9 cellular contexts compared by ENCODE assay signal in the genomic region with DNA sequence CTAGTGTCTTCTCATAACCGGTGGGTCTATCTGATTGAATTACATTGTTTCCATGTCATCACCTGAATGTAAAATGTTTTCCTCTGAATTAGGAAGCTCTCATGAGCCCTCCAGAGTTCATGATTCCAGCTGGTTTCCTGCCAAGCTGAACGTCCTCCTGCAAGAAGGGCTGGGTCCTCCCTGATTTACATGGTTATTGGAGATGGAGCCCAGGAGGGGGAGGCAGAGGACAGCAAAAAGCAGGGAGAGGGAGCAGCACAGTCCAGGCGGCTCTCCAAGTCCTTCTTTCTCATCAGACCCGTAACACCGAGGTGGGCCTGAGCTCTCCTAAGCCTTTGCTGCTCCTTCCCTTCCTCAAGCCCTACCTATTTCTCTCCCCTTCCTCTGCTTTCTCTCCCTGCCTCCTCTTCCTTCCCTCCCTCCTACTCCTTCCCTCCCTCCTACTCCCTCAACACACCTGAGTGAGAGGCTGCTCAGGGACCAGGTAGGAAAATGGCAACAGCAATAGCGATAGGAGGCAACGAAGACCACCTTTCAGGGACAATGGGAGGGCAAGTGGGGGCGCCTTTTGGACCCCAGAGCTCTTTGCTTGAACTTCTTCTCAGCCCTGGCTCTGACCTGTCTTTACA.
DNase-seq lines count a peak whose midpoint lies in the region; ATAC-seq and TF ChIP-seq lines count a peak whose summit lies in the region.
"Had no signal": no experiment of that assay in that cellular context is flagged by ENCODE, and none has a peak within 500 bp of the region (broad histone marks: within the 10 kb centered on the region; RNA-seq: fewer than 3 reads in every experiment).

No MANE protein-coding gene starts in this region.

- peaks cover 16% of the 10 kb centered on the region for H3K9me3 ChIP-seq in left ventricle myocardium inferior (replicated peaks)

- H3K4me1 ChIP-seq in left ventricle myocardium inferior = no peaks in the 10 kb centered on the region

- peak overlapping the region; percentile 13; the same call in 1 of the 2 replicates for H3K27ac ChIP-seq in VCaP
- no peak overlapping the region for H3K27ac ChIP-seq in left ventricle myocardium inferior (replicated peaks)

- intact Hi-C loops in left ventricle myocardium inferior (cut with micrococcal nuclease) = no loop called here
- intact Hi-C loops in sciatic nerve (cut with DNase I) = no loop called here

- H3K4me3 ChIP-seq in GM12864 (ENCODE audit: low read depth, low read length) (no peak overlapping the region), left ventricle myocardium inferior (no peak overlapping the region)

- no peaks in the 10 kb centered on the region for H3K36me3 ChIP-seq in left ventricle myocardium inferior

- H3K27me3 ChIP-seq in left ventricle myocardium inferior (ENCODE audit: low read depth) = peaks cover 80% of the 10 kb centered on the region

- ATAC-seq in sciatic nerve (peak; percentile 90), HG03097 (IDR thresholded peaks at IDR 0.05; ENCODE audit: low FRiP score, unreplicated experiment) (no peak)

- TF ChIP-seq CTCF in GM12864 (IDR thresholded peaks at IDR 0.05; ENCODE audit: low read depth, low read length, missing control alignments) = peak; percentile 28
- TF ChIP-seq CTCF in VCaP (conservative IDR thresholded peaks at IDR 0.05) = peak; percentile 78
- TF ChIP-seq CTCF in left ventricle myocardium inferior (IDR thresholded peaks at IDR 0.05; ENCODE audit: borderline replicate concordance) = peak; percentile 54

- DNase-seq in GM12864 (ENCODE audit: low read depth) (no peak), NCI-H1417 (lab: John Stamatoyannopoulos, UW) (peak; percentile 27 to 88 (median 68)), left ventricle myocardium inferior (peak; percentile 43), sciatic nerve (ENCODE audit: low spot score) (peak; percentile 72), UCSD-AML1 (lab: John Stamatoyannopoulos, UW; ENCODE audit: unreplicated experiment) (no peak)
- DNase-seq in stimulated activated CD4-positive, alpha-beta T cell treated with anti-CD3 and anti-CD28 coated beads, Interleukin-1b, Interleukin-23, amount 100 ng/mL, for 48 hours = no peak
- DNase-seq: activated B cell treated with CpG ODN at 0.5 μM for 24 hours had no signal

Comparison
In these comparisons a context has a peak if more than half of its experiments do, and no peak if none do; other contexts are left out.
1. DNase-seq: peak in NCI-H1417 (3 of 3), left ventricle myocardium inferior (single experiment) and sciatic nerve (single experiment); none in GM12864 (single experiment), stimulated activated CD4-positive, alpha-beta T cell treated with anti-CD3 and anti-CD28 coated beads, Interleukin-1b, Interleukin-23, amount 100 ng/mL, for 48 hours (single experiment) and UCSD-AML1 (single experiment).
2. CTCF ChIP-seq: peak in every context shown above with its lines; median percentile 78 in VCaP; 54 in left ventricle myocardium inferior; 28 in GM12864.